Comparison of ENCODE assay signal across 8 cellular contexts in genomic region chr1:170074250-170075157, GRCh38. TPM values are rescaled to one million over a fixed set of nuclear protein-coding genes. Genes with fewer than 3 reads are reported as not detected.
DNase-seq lines count a peak whose midpoint lies in the region; ATAC-seq and TF ChIP-seq lines count a peak whose summit lies in the region.

Gene KIFAP3 (minus strand): TSS chr1:170074695. CDS start chr1:170074467, 228 bp downstream.

- peak within 1 kb of the TSS; percentile 98 for H3K4me3 Mint-ChIP-seq in endothelial cell (ENCODE audit: unreplicated experiment)

- DNase-seq in D341Med (ENCODE audit: low spot score) (peak; percentile 99), endothelial cell (ENCODE audit: low spot score) (peak; percentile 93), midbrain (lab: John Stamatoyannopoulos, UW) (peak; percentile 95)
- DNase-seq in activated CD8-positive, alpha-beta memory T cell treated with anti-CD3 and anti-CD28 coated beads, Interleukin-2, amount 50 U/mL, for 48 hours = peak; percentile 94
- DNase-seq in stimulated activated CD8-positive, alpha-beta memory T cell treated with anti-CD3 and anti-CD28 coated beads, Interleukin-2, amount 100 ng/mL, for 48 hours (ENCODE audit: low read depth in 2 of 2) = peak; percentile 91 to 94

- H3K36me3 ChIP-seq in HUES64 (ENCODE audit: insufficient read depth, low read length) (no peaks in the 10 kb centered on the region), OCI-LY1 (ENCODE audit: insufficient read depth, low read length) (no peaks in the 10 kb centered on the region)

- 3% methylated on average over 39 of the region's 39 CpGs for WGBS in HUES64

- no peaks in the 10 kb centered on the region for H4K20me1 ChIP-seq in OCI-LY1 (ENCODE audit: insufficient read depth, low read length)

- no peaks in the 10 kb centered on the region for H3K27me3 Mint-ChIP-seq in endothelial cell (ENCODE audit: unreplicated experiment)

- H3K27ac ChIP-seq in HUES64 (ENCODE audit: low read depth, low read length) = no peak within 1 kb of the TSS
- H3K27ac ChIP-seq in OCI-LY1 (ENCODE audit: low read depth, low read length, poor library complexity, severe bottlenecking) = no peak within 1 kb of the TSS

- no peaks in the 10 kb centered on the region for H3K79me2 ChIP-seq in OCI-LY1 (ENCODE audit: insufficient read depth, low read length)

- H3K27me3 ChIP-seq in HUES64 (ENCODE audit: insufficient read depth, low read length) (no peaks in the 10 kb centered on the region), OCI-LY1 (ENCODE audit: insufficient read depth, low read length) (no peaks in the 10 kb centered on the region)

- peaks cover 13% of the 10 kb centered on the region for H3K36me3 Mint-ChIP-seq in endothelial cell (ENCODE audit: low read depth, unreplicated experiment)

- peak within 1 kb of the TSS; percentile 93 for H2AFZ ChIP-seq in OCI-LY1 (ENCODE audit: low read length)

- H3K4me1 Mint-ChIP-seq in endothelial cell (ENCODE audit: unreplicated experiment) = peaks cover 16% of the 10 kb centered on the region

- H3K4me3 ChIP-seq in HUES64 (ENCODE audit: low read length) (peak within 1 kb of the TSS; percentile 71), OCI-LY1 (ENCODE audit: low read depth, low read length, poor library complexity, severe bottlenecking) (peak within 1 kb of the TSS; percentile 90)

- peak; percentile 98 for ATAC-seq in GM21423 (IDR thresholded peaks at IDR 0.05; ENCODE audit: unreplicated experiment)

- H3K9ac ChIP-seq in HUES64 (ENCODE audit: low read depth, low read length) (peak within 1 kb of the TSS; percentile 18; the same call in 1 of the 2 replicates), OCI-LY1 (ENCODE audit: low read length) (peak within 1 kb of the TSS; percentile 84)

- peaks cover 11% of the 10 kb centered on the region; the same call in 1 of the 2 replicates for H3K9me3 ChIP-seq in HUES64 (ENCODE audit: insufficient read depth, low read depth, low read length)
- peaks cover 6% of the 10 kb centered on the region; the same call in 1 of the 2 replicates for H3K9me3 ChIP-seq in OCI-LY1 (ENCODE audit: low read length)

- H3F3A ChIP-seq in OCI-LY1 (ENCODE audit: insufficient read depth, low read length) = no peaks in the 10 kb centered on the region

- H3K4me1 ChIP-seq in HUES64 (ENCODE audit: insufficient read depth, low read length) (peaks cover 5% of the 10 kb centered on the region; the same call in 1 of the 2 replicates), OCI-LY1 (ENCODE audit: insufficient read depth, low read length, severe bottlenecking) (peaks cover 22% of the 10 kb centered on the region)

- no peaks in the 10 kb centered on the region for H3K9me2 ChIP-seq in OCI-LY1 (ENCODE audit: low read depth, low read length)

- TF ChIP-seq CTCF in OCI-LY1 (IDR thresholded peaks at IDR 0.05; ENCODE audit: low read length) (peak; percentile 43; the same call in 1 of the 2 replicates), endothelial cell (IDR thresholded peaks at IDR 0.05; ENCODE audit: unreplicated experiment) (peak; percentile 50)

- no peaks in the 10 kb centered on the region for H3K9me3 Mint-ChIP-seq in endothelial cell (ENCODE audit: unreplicated experiment)

- H3K27ac Mint-ChIP-seq in endothelial cell (ENCODE audit: unreplicated experiment) = peak within 1 kb of the TSS; percentile 74

- peak within 1 kb of the TSS; percentile 94 for H3K4me2 ChIP-seq in OCI-LY1 (ENCODE audit: low read length)

RNA-seq across cellular contexts. Expression of gene KIFAP3, which starts in this region (rescaled TPM):
- 5.1 TPM for polyA plus RNA-seq in HUES64 (2013, experiment 1 of 2)
- polyA plus RNA-seq in HUES64 (2013, experiment 2 of 2) = 7.7 TPM
- 49.7 TPM for total RNA-seq in endothelial cell (ENCODE audit: unreplicated experiment)
